18 cellular contexts compared by ENCODE assay signal in genomic region chr1:16230744-16231143, GRCh38. TPM values are rescaled to one million over a fixed set of nuclear protein-coding genes. Genes with fewer than 3 reads are reported as not detected.
DNase-seq lines count a peak whose midpoint lies in the region; ATAC-seq, FAIRE-seq and TF ChIP-seq lines count a peak whose summit lies in the region.
"Had no signal": no experiment of that assay in that cellular context is flagged by ENCODE, and none has a peak within 500 bp of the region (broad histone marks: within the 10 kb centered on the region; RNA-seq: fewer than 3 reads in every experiment).

No MANE protein-coding gene starts in this region.

- H3K9me3 ChIP-seq in right atrium auricular region = peaks cover 0 to 5% of the 10 kb centered on the region in 2 donors
- H3K9me3 ChIP-seq in HEK293 (ENCODE audit: control insufficient read depth, insufficient read depth, low read depth, low read length) = no peaks in the 10 kb centered on the region
- peaks cover 0 to 16% (median 0%) of the 10 kb centered on the region in 8 donors for H3K9me3 ChIP-seq in spleen
- H3K9me3 ChIP-seq: SK-N-SH had no signal

- H3K9me3 Mint-ChIP-seq in chondrocyte (ENCODE audit: low read depth) = no peaks in the 10 kb centered on the region

- no peak for FAIRE-seq in GM19239 (lab: Jason Lieb, UNC)

- H3K4me3 ChIP-seq in right atrium auricular region = no peak overlapping the region
- no peak overlapping the region for H3K4me3 ChIP-seq in HEK293 (ENCODE audit: low read depth, low read length)
- H3K4me3 ChIP-seq in spleen = no peak overlapping the region

- WGBS in spleen, 5 donors = 87 to 96% (median 92%) methylated on average over 5 to 13 of the region's 13 CpGs

- no peak for TF ChIP-seq POLR2A in spleen (IDR thresholded peaks at IDR 0.05)

- TF ChIP-seq CTCF in right atrium auricular region (IDR thresholded peaks at IDR 0.05) = no peak
- no peak for TF ChIP-seq CTCF in HEK293 (tag by site-specific recombination; IDR thresholded peaks at IDR 0.05)
- no peak for TF ChIP-seq CTCF in chondrocyte (IDR thresholded peaks at IDR 0.05)
- no peak for TF ChIP-seq CTCF in spleen (IDR thresholded peaks at IDR 0.05 in 8 of 11, conservative IDR thresholded peaks at IDR 0.05 in 3 of 11)

- intact Hi-C loops in left ventricle myocardium superior (cut with micrococcal nuclease) (no loop called here), spleen (cut with DNase I; ENCODE audit: low total_unique reads) (no loop called here)

- DNase-seq in left ventricle myocardium superior (peak; percentile 25), right atrium auricular region (ENCODE audit: low spot score) (no peak), chondrocyte (ENCODE audit: low spot score) (peak; percentile 60), spleen (peak; percentile 61), GM19239 (ENCODE audit: insufficient read length, low spot score) (no peak), 8988T (no peak)
- DNase-seq: GOT3, HCEC 1CT, KG1, MM.1S, NCI-H1417, NCI-H1694, NCI-H2029 treated with DMSO at 0.1 percent for 48 hours, NCI-H446 treated with DMSO at 0.1 percent for 48 hours, NCI-H526, SK-N-SH had no signal

- POLR2A ChIA-PET in HEK293 (lab: Yijun Ruan, JAX) = interaction anchor here (0.6 kb wide), 1 partner anchor 24 kb away, joined by 3 read pairs; no protein-coding TSS in a partner anchor

- no peak for ATAC-seq in left ventricle myocardium superior

- H3K27ac Mint-ChIP-seq in chondrocyte (ENCODE audit: unreplicated experiment) = no peak overlapping the region
- H3K27ac Mint-ChIP-seq: B cell had no signal

- H3K27me3 ChIP-seq in right atrium auricular region (no peaks in the 10 kb centered on the region), spleen (replicated peaks in 1 of 7) (peaks cover 0 to 34% (median 19%) of the 10 kb centered on the region in 7 donors)

- H3K4me1 Mint-ChIP-seq in chondrocyte (ENCODE audit: low read depth) = peaks cover 11% of the 10 kb centered on the region

- CTCF ChIA-PET in HEK293 (lab: Yijun Ruan, JAX) = interaction anchor here (0.6 kb wide), 1 partner anchor 386 kb away, joined by 3 read pairs; no protein-coding TSS in a partner anchor

- H3K36me3 ChIP-seq in right atrium auricular region (no peaks in the 10 kb centered on the region), HEK293 (ENCODE audit: control insufficient read depth in 2 of 2, insufficient read depth in 1 of 2, low read length in 2 of 2) (peaks cover 0 to 25% of the 10 kb centered on the region in 2 experiments; a peak in 1 of 3 replicates), spleen (peaks cover 0 to 29% (median 4%) of the 10 kb centered on the region in 6 donors)

- H3K4me3 Mint-ChIP-seq in chondrocyte (ENCODE audit: unreplicated experiment) = no peak overlapping the region
- H3K4me3 Mint-ChIP-seq: B cell had no signal

- H3K4me1 ChIP-seq in right atrium auricular region (peaks cover 0 to 17% of the 10 kb centered on the region in 2 donors), HEK293 (ENCODE audit: control insufficient read depth, insufficient read depth, low read length) (no peaks in the 10 kb centered on the region), spleen (peaks cover 0 to 34% (median 14%) of the 10 kb centered on the region in 6 donors)

- no peak overlapping the region for H3K27ac ChIP-seq in right atrium auricular region
- H3K27ac ChIP-seq in HEK293 (ENCODE audit: extremely low read depth, low read depth, low read length) = no peak overlapping the region
- H3K27ac ChIP-seq in spleen = no peak overlapping the region

- peaks cover 18% of the 10 kb centered on the region for H3K27me3 Mint-ChIP-seq in chondrocyte (ENCODE audit: low read depth)

- peaks cover 1% of the 10 kb centered on the region for H3K36me3 Mint-ChIP-seq in chondrocyte (ENCODE audit: low read depth)

TF ChIP-seq in HEK293, 187 proteins besides CTCF, POLR2A, EP300 and RAD21:
- TF ChIP-seq GLIS1 (tag by site-specific recombination; IDR thresholded peaks at IDR 0.05) (peak; percentile 25), SP2 (tag by site-specific recombination; IDR thresholded peaks at IDR 0.05) (no peak), ZIC2 (tag by site-specific recombination; IDR thresholded peaks at IDR 0.05) (peak; percentile 89)

RNA-seq across cellular contexts. Expression of gene CPLANE2, which starts 6.2 kb away (rescaled TPM):
- total RNA-seq in left ventricle myocardium superior (9.7 TPM), right atrium auricular region (1 to 10 TPM; 4.4 to 5.0 TPM), chondrocyte (8.5 to 12.3 TPM (median 12.0 TPM) in 3 replicates), spleen (1 to 10 TPM; 4.0 to 7.6 (median 5.3) TPM)
- 1 to 10 TPM; 2.1 to 6.1 (median 2.2) TPM for polyA plus RNA-seq in spleen

RNA-seq across cellular contexts. Expression of gene ARHGEF19, which starts 18.3 kb away (rescaled TPM):
- total RNA-seq in left ventricle myocardium superior (2.0 TPM), right atrium auricular region (1 to 10 TPM; 1.5 to 4.8 TPM), chondrocyte (14.4 to 17.7 TPM (median 16.1 TPM) in 3 replicates), spleen (10 to 100 TPM in 1 of 7 donors, 1 to 10 TPM in 6; 3.5 to 12.9 (median 8.0) TPM)
- 1 to 10 TPM; 4.8 to 7.7 (median 6.4) TPM for polyA plus RNA-seq in spleen

Comparison
In these comparisons a context has a peak if more than half of its experiments do, and no peak if none do; other contexts are left out.
1. DNase-seq: peak in left ventricle myocardium superior (single experiment), chondrocyte (single experiment) and spleen (single experiment); none in right atrium auricular region (single experiment), GM19239 (single experiment) and 8988T (single experiment).